ENCODE assay signal across 8 cellular contexts in genomic region chr6:62285612-62286469, GRCh38. TPM values are rescaled to one million over a fixed set of nuclear protein-coding genes. Genes with fewer than 3 reads are reported as not detected.
A peak's percentile ranks its signal among the peaks of the same experiment; 100 is the strongest.
DNase-seq lines count a peak whose midpoint lies in the region; ATAC-seq lines count a peak whose summit lies in the region.

KHDRBS2 (minus strand) TSS chr6:62286225.

- intact Hi-C loops in right cardiac atrium (cut with DNase I), result no loop called here

- no peaks in the 10 kb centered on the region for H3K9me3 ChIP-seq in right cardiac atrium (ENCODE audit: control insufficient read depth, low read length)

- peaks cover 17% of the 10 kb centered on the region for H3K27me3 Mint-ChIP-seq in activated CD8-positive, alpha-beta memory T cell treated with anti-CD3 and anti-CD28 coated beads, Interleukin-2, amount 10 ng/mL, durations not matched to agents 7 days and 5 days

- no peak for ATAC-seq in activated CD8-positive, alpha-beta memory T cell treated with anti-CD3 and anti-CD28 coated beads, Interleukin-2, amount 10 ng/mL, durations not matched to agents 7 days and 5 days
- ATAC-seq in HG02759 (IDR thresholded peaks at IDR 0.05; ENCODE audit: unreplicated experiment), result peak; percentile 100
- peak; percentile 95 to 96 for ATAC-seq in right cardiac atrium

- no peak within 1 kb of the TSS for H3K4me3 Mint-ChIP-seq in activated CD8-positive, alpha-beta memory T cell treated with anti-CD3 and anti-CD28 coated beads, Interleukin-2, amount 10 ng/mL, durations not matched to agents 7 days and 5 days

- 1% methylated on average over 66 of the region's 66 CpGs for whole genome bisulfite sequencing in right cardiac atrium

- H3K4me1 Mint-ChIP-seq in activated CD8-positive, alpha-beta memory T cell treated with anti-CD3 and anti-CD28 coated beads, Interleukin-2, amount 10 ng/mL, durations not matched to agents 7 days and 5 days, result no peaks in the 10 kb centered on the region

- no peaks in the 10 kb centered on the region for H3K36me3 Mint-ChIP-seq in activated CD8-positive, alpha-beta memory T cell treated with anti-CD3 and anti-CD28 coated beads, Interleukin-2, amount 10 ng/mL, durations not matched to agents 7 days and 5 days

- DNase-seq in activated CD8-positive, alpha-beta memory T cell treated with anti-CD3 and anti-CD28 coated beads, Interleukin-2, amount 10 ng/mL, durations not matched to agents 7 days and 5 days, result no peak
- DNase-seq in activated CD8-positive, alpha-beta memory T cell treated with anti-CD3 and anti-CD28 coated beads, Interleukin-2, amount 50 U/mL, for 4 hours, result no peak
- peak; percentile 75 for DNase-seq in NCI-H146 (lab: John Stamatoyannopoulos, UW)
- peak; percentile 20 to 22 for DNase-seq in activated T-cell treated with anti-CD3 and anti-CD28 coated beads, Interleukin-2, amount 50 U/mL, for 48 hours
- peak; percentile 79 to 91 (median 89) for DNase-seq in right cardiac atrium
- DNase-seq in pons (ENCODE audit: low spot score), result peak; percentile 92
- DNase-seq in HuH-7.5 (ENCODE audit: low spot score), result no peak

- no peaks in the 10 kb centered on the region for H3K4me1 ChIP-seq in right cardiac atrium (ENCODE audit: control insufficient read depth, insufficient read depth, low read length)

- no peaks in the 10 kb centered on the region for H3K27me3 ChIP-seq in right cardiac atrium (ENCODE audit: control insufficient read depth, insufficient read depth)

- H3K4me3 ChIP-seq in right cardiac atrium (ENCODE audit: low read length), result peak within 1 kb of the TSS; percentile 4

- CTCF ChIA-PET in activated CD8-positive, alpha-beta memory T cell treated with anti-CD3 and anti-CD28 coated beads, Interleukin-2, amount 10 ng/mL, durations not matched to agents 7 days and 5 days (lab: Charles Lee), result no interaction called here

- H3K27ac Mint-ChIP-seq in activated CD8-positive, alpha-beta memory T cell treated with anti-CD3 and anti-CD28 coated beads, Interleukin-2, amount 10 ng/mL, durations not matched to agents 7 days and 5 days, result peak within 1 kb of the TSS; percentile 36

- no peaks in the 10 kb centered on the region for H3K9me3 Mint-ChIP-seq in activated CD8-positive, alpha-beta memory T cell treated with anti-CD3 and anti-CD28 coated beads, Interleukin-2, amount 10 ng/mL, durations not matched to agents 7 days and 5 days (ENCODE audit: low read depth)

- no peak within 1 kb of the TSS for H3K27ac ChIP-seq in right cardiac atrium (ENCODE audit: low read length)

RNA-seq across cellular contexts. Expression of gene KHDRBS2, which starts in this region (rescaled TPM):
- not detected for total RNA-seq in activated CD8-positive, alpha-beta memory T cell treated with anti-CD3 and anti-CD28 coated beads, Interleukin-2, amount 10 ng/mL, durations not matched to agents 7 days and 5 days
- total RNA-seq in right cardiac atrium, result under 1 TPM in 3 of 4 donors, not detected in 1; 0.09 to 0.14 (median 0.12) TPM
- polyA plus RNA-seq in right cardiac atrium, result not detected

Comparison
In these comparisons a context has a peak if more than half of its experiments do, and no peak if none do; other contexts are left out.
1. Peak in DNase-seq, ATAC-seq and H3K4me3 ChIP-seq in right cardiac atrium; RNA of the gene not detected or under 1 TPM.
2. DNase-seq: peak in NCI-H146 (single experiment), activated T-cell treated with anti-CD3 and anti-CD28 coated beads, Interleukin-2, amount 50 U/mL, for 48 hours (2 of 2) and pons (single experiment); none in activated CD8-positive, alpha-beta memory T cell treated with anti-CD3 and anti-CD28 coated beads, Interleukin-2, amount 10 ng/mL, durations not matched to agents 7 days and 5 days (single experiment), activated CD8-positive, alpha-beta memory T cell treated with anti-CD3 and anti-CD28 coated beads, Interleukin-2, amount 50 U/mL, for 4 hours (single experiment) and HuH-7.5 (single experiment).